12 cellular contexts compared by ENCODE assay signal in the genomic region with DNA sequence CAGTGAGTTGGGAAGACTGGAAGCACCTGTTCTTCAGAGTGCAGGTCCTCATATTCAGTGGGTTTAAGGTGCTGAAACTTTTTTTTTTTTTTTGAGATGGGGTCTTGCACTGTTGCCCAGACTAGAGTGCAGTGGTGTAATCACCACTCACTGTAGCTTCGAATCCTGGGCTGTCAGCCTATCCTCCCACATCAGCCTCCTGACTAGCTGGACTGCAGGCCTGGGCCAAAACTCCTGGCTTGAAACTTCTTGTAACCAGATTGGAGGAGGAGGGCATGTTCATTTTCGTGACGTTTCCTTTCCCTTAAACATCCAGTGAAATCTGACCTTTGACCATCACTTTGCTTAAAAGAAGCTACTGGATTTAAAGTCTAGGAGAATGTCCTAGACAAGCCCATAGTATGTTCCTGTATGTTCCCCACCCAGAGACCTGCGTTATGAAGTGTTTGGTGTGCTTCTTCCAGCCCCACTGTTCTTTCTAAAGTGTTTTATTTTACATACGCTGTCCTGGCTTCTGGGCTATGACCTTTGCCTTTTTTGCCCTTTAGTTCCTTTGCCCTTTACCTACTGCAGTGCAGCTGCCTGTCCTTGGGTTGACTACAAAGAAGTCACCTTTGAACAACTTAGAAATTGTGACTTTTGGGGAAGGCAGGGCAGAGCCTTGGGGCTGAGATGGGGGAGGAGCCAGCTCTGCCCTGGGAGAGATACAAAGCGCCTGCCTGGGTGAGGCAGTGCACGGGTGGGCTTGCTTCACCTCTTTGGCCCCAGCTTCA. TPM values are rescaled to one million over a fixed set of nuclear protein-coding genes. Genes with fewer than 3 reads are reported as not detected.
DNase-seq lines count a peak whose midpoint lies in the region; ATAC-seq, FAIRE-seq and TF ChIP-seq lines count a peak whose summit lies in the region.
"Had no signal": no experiment of that assay in that cellular context is flagged by ENCODE, and none has a peak within 500 bp of the region (broad histone marks: within the 10 kb centered on the region; RNA-seq: fewer than 3 reads in every experiment).

No MANE protein-coding gene starts in this region.

- H3K4me2 ChIP-seq in A549 = peak overlapping the region; percentile 20; the same call in 2 of the 3 replicates

- TF ChIP-seq CTCF in A549 (IDR thresholded peaks at IDR 0.05) (no peak), HFFc6 (IDR thresholded peaks at IDR 0.05) (no peak), cardiac fibroblast (IDR thresholded peaks at IDR 0.05; ENCODE audit: low read depth, low read length) (no peak), mesothelial cell of epicardium (IDR thresholded peaks at IDR 0.05; ENCODE audit: unreplicated experiment) (no peak)

- WGBS in A549 (ENCODE audit: missing lambda C conversion rate) = 71% methylated on average over 7 of the region's 7 CpGs

- H3K9me3 ChIP-seq in A549 = no peaks in the 10 kb centered on the region

- H3K4me3 ChIP-seq in A549 (no peak overlapping the region), cardiac fibroblast (replicated peaks in 1 of 2; ENCODE audit: low read depth in 2 of 2, low read length in 2 of 2) (no peak overlapping the region)

- CTCF ChIA-PET in A549 (lab: Yijun Ruan, JAX) = interaction anchor here (1.3 to 2.2 kb wide), 2 partner anchors 13 to 845 kb away, joined by 5 to 8 read pairs; no protein-coding TSS in a partner anchor

- no peak for FAIRE-seq in A549 (lab: Jason Lieb, UNC)
- FAIRE-seq: TTC549 had no signal

- no peak for TF ChIP-seq POLR2A in A549 (IDR thresholded peaks at IDR 0.05; ENCODE audit: low read length)

- H3K27ac Mint-ChIP-seq in HFFc6 = peak overlapping the region; percentile 99
- peak overlapping the region; percentile 55 for H3K27ac Mint-ChIP-seq in mesothelial cell of epicardium
- H3K27ac Mint-ChIP-seq: CD8-positive, alpha-beta T cell had no signal

- POLR2A ChIA-PET in A549 (lab: Yijun Ruan, JAX) = interaction anchor here (1.8 kb wide), 1 partner anchor 19 kb away, joined by 5 read pairs; the partner anchor contains the start of gene TENT4A

- TF ChIP-seq EP300 in A549 (IDR thresholded peaks at IDR 0.05) = no peak

- ATAC-seq in A549 (no peak), HG02885 (IDR thresholded peaks at IDR 0.05; ENCODE audit: poor library complexity, unreplicated experiment) (no peak), HG03025 (IDR thresholded peaks at IDR 0.05; ENCODE audit: low FRiP score, unreplicated experiment) (no peak)
- ATAC-seq: CD8-positive, alpha-beta T cell had no signal

- peaks cover 85% of the 10 kb centered on the region for H3K4me1 Mint-ChIP-seq in HFFc6 (ENCODE audit: low read depth)
- H3K4me1 Mint-ChIP-seq in mesothelial cell of epicardium = peaks cover 30% of the 10 kb centered on the region

- H3K4me3 Mint-ChIP-seq in HFFc6 = peak overlapping the region; percentile 86
- no peak overlapping the region for H3K4me3 Mint-ChIP-seq in mesothelial cell of epicardium
- H3K4me3 Mint-ChIP-seq: CD8-positive, alpha-beta T cell had no signal

- H3K27me3 Mint-ChIP-seq in HFFc6 (ENCODE audit: insufficient read depth) (no peaks in the 10 kb centered on the region; the same call in 1 of the 2 replicates), mesothelial cell of epicardium (ENCODE audit: low read depth) (no peaks in the 10 kb centered on the region)

- 0 out of 6 replicates have a peak overlapping the region, but pooled peaks of 1 of the 2 experiments have one; percentile 7 for H3K27ac ChIP-seq in A549

- peaks cover 39% of the 10 kb centered on the region for H3K4me1 ChIP-seq in A549

- H3K9me3 Mint-ChIP-seq in HFFc6 (no peaks in the 10 kb centered on the region), mesothelial cell of epicardium (no peaks in the 10 kb centered on the region)
- H3K9me3 Mint-ChIP-seq: CD8-positive, alpha-beta T cell had no signal

- peaks cover 5% of the 10 kb centered on the region; the same call in 1 of the 2 replicates for H3K36me3 Mint-ChIP-seq in HFFc6 (ENCODE audit: low read depth)
- no peaks in the 10 kb centered on the region for H3K36me3 Mint-ChIP-seq in mesothelial cell of epicardium

- DNase-seq in A549 (ENCODE audit: low read depth in 1 of 2, low spot score in 1 of 2) = no peak
- peak; percentile 15 for DNase-seq in HFFc6
- DNase-seq in cardiac fibroblast (ENCODE audit: low read depth in 2 of 2) = peak; percentile 41 to 47
- no peak for DNase-seq in mesothelial cell of epicardium (ENCODE audit: low spot score in 2 of 2, unreplicated experiment in 2 of 2)
- no peak for DNase-seq in AG20443 (ENCODE audit: low spot score)
- no peak for DNase-seq in DMS114 treated with DMSO at 0.1 percent for 48 hours (lab: John Stamatoyannopoulos, UW; ENCODE audit: unreplicated experiment)
- DNase-seq: CD8-positive, alpha-beta T cell; erythroblast; NCI-H69 had no signal

- no peak for TF ChIP-seq RAD21 in A549 (conservative IDR thresholded peaks at IDR 0.05 in 1 of 2, IDR thresholded peaks at IDR 0.05 in 1 of 2)

TF ChIP-seq in A549, 52 proteins besides CTCF, POLR2A, EP300 and RAD21:
- TF ChIP-seq, protein P1, sequence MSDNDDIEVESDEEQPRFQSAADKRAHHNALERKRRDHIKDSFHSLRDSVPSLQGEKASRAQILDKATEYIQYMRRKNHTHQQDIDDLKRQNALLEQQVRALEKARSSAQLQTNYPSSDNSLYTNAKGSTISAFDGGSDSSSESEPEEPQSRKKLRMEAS (IDR thresholded peaks at IDR 0.05) = no peak
- TF ChIP-seq MAFK (IDR thresholded peaks at IDR 0.05; ENCODE audit: partially characterized antibody) (no peak), KDM5A (IDR thresholded peaks at IDR 0.05) (no peak), CHD4 (IDR thresholded peaks at IDR 0.05; ENCODE audit: borderline replicate concordance) (no peak)
- TF ChIP-seq, protein P2, sequence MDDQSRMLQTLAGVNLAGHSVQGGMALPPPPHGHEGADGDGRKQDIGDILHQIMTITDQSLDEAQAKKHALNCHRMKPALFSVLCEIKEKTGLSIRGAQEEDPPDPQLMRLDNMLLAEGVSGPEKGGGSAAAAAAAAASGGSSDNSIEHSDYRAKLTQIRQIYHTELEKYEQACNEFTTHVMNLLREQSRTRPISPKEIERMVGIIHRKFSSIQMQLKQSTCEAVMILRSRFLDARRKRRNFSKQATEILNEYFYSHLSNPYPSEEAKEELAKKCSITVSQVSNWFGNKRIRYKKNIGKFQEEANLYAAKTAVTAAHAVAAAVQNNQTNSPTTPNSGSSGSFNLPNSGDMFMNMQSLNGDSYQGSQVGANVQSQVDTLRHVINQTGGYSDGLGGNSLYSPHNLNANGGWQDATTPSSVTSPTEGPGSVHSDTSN (IDR thresholded peaks at IDR 0.05) = no peak

RNA-seq across cellular contexts. Expression of gene TENT4A, which starts 18.4 kb away (rescaled TPM):
- polyA plus RNA-seq in A549 (2011; rRNA removed) (7.2 and 11.8 TPM in 2 replicates), A549 (2017; fragmentation: RNase III; extraction: RNeasy Plus Mini Kit Qiagen cat#74134 plus additional on column Dnase treatment) (15.2 to 18.8 TPM (median 16.4 TPM) in 3 replicates)
- 7.1 and 10.0 TPM in 2 replicates for polyA plus RNA-seq in A549 (2012; cell fraction: cytosol; rRNA removed)
- polyA plus RNA-seq in A549 (2012; cell fraction: nucleus; rRNA removed) = 56.3 and 66.3 TPM in 2 replicates
- 16.8 and 17.7 TPM in 2 replicates for polyA minus RNA-seq in A549 (2011; rRNA and poly(A)+ RNA removed)
- total RNA-seq in HFFc6 (2021; fragmentation: NEBNext Ultra II Directional; extraction: Animal tissue kit (Norgen Biotek cat#: 25700)) = 10 to 100 TPM; 19.8 to 23.8 (median 21.7) TPM
- 38.0 to 46.3 TPM (median 45.7 TPM) in 3 replicates for total RNA-seq in mesothelial cell of epicardium

Comparison
In these comparisons a context has a peak if more than half of its experiments do, and no peak if none do; other contexts are left out.
1. DNase-seq: peak in HFFc6 (single experiment) and cardiac fibroblast (2 of 2); none in A549 (0 of 2), mesothelial cell of epicardium (0 of 2), AG20443 (single experiment) and DMS114 treated with DMSO at 0.1 percent for 48 hours (single experiment).